In genomic region chr22:24894220-24894975, GRCh38 we compare ENCODE assay signal across 1 cellular context.
TF ChIP-seq lines count a peak whose summit lies in the region.

No MANE protein-coding gene starts in this region.

TF ChIP-seq in K562, 482 proteins besides CTCF, POLR2A, EP300 and RAD21 (continued from another document):
- 0 out of 4 replicates have a peak, but pooled peaks of 1 of the 2 experiments have one; percentile 45 for TF ChIP-seq ZNF318 (IDR thresholded peaks at IDR 0.05; ENCODE audit: borderline replicate concordance in 1 of 2, low read depth in 1 of 2)
- no peak for TF ChIP-seq ZNF444 (CRISPR knock-in tag; IDR thresholded peaks at IDR 0.05)
- peak; percentile 40; the same call in 1 of the 2 replicates for TF ChIP-seq C11orf30 (IDR thresholded peaks at IDR 0.05; ENCODE audit: low read depth)
- peak; percentile 48; the same call in 1 of the 2 replicates for TF ChIP-seq USF1 (CRISPR knock-in tag; IDR thresholded peaks at IDR 0.05)
- peak; percentile 67; the same call in 1 of the 2 replicates for TF ChIP-seq SPI1 (IDR thresholded peaks at IDR 0.05; ENCODE audit: borderline replicate concordance, low read depth, low read length)
- no peak for TF ChIP-seq ZNF717 (CRISPR knock-in tag; IDR thresholded peaks at IDR 0.05)
- no peak for TF ChIP-seq ZFP30 (CRISPR knock-in tag; IDR thresholded peaks at IDR 0.05; ENCODE audit: borderline replicate concordance)
- no peak for TF ChIP-seq XRCC3 (IDR thresholded peaks at IDR 0.05)
- no peak for TF ChIP-seq HMGN3 (IDR thresholded peaks at IDR 0.05; ENCODE audit: borderline replicate concordance, extremely low read depth, insufficient read length, low read depth, low read length)
- TF ChIP-seq LCOR (CRISPR knock-in tag; IDR thresholded peaks at IDR 0.05) = no peak
- no peak for TF ChIP-seq ZNF408 (CRISPR knock-in tag; IDR thresholded peaks at IDR 0.05; ENCODE audit: low read depth)
- no peak for TF ChIP-seq ZNF175 (CRISPR knock-in tag; IDR thresholded peaks at IDR 0.05; ENCODE audit: low read depth)
- TF ChIP-seq ZNF184 (CRISPR knock-in tag; IDR thresholded peaks at IDR 0.05) = no peak
- TF ChIP-seq SETDB1 (IDR thresholded peaks at IDR 0.05; ENCODE audit: low read length) = no peak
